15 cellular contexts compared by ENCODE assay signal in the genomic region with DNA sequence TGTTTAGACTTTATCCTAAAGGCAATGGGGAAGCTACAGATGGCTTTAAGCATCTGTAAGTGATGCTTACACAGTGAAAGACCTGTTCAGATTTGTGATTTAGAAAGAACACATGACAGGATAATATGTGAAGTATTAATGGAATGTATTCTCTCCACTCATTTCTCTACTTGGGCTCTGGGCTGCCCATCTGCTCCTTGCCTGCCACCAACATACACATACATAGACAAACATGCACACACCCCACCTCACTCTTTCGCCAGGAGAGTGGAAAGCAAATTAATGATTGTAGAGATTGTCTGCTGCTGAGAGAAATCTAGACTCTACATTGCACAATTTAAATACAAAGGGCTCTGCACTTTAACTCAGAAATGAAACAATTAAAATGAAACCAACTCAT.
DNase-seq lines count a peak whose midpoint lies in the region; ATAC-seq, FAIRE-seq and TF ChIP-seq lines count a peak whose summit lies in the region.
"Had no signal": no experiment of that assay in that cellular context is flagged by ENCODE, and none has a peak within 500 bp of the region (broad histone marks: within the 10 kb centered on the region; RNA-seq: fewer than 3 reads in every experiment).

No MANE protein-coding gene starts in this region.

- FAIRE-seq in keratinocyte (lab: Jason Lieb, UNC): peak; percentile 78

- H2AFZ ChIP-seq in keratinocyte (ENCODE audit: control insufficient read depth, low read length): no peak overlapping the region

- no peak overlapping the region for H3K4me3 Mint-ChIP-seq in Caco-2 (ENCODE audit: unreplicated experiment)
- H3K4me3 Mint-ChIP-seq: activated T-cell treated with anti-CD3 and anti-CD28 coated beads, Interleukin-2, amount 50 U/mL, for 24 hours; H9; naive thymus-derived CD4-positive, alpha-beta T cell had no signal

- H3K9ac ChIP-seq in keratinocyte (ENCODE audit: control insufficient read depth, extremely low read depth, insufficient read depth, low read length): no peak overlapping the region

- BruUV-seq in Caco-2 (replicated peaks; lab: Mats Ljungman, UMichigan): no TSS peak

- H3K4me1 ChIP-seq in Caco-2: peaks cover 61% of the 10 kb centered on the region
- peaks cover 46% of the 10 kb centered on the region for H3K4me1 ChIP-seq in keratinocyte (ENCODE audit: control insufficient read depth, extremely low read depth, insufficient read depth, low read length)
- H3K4me1 ChIP-seq: sigmoid colon had no signal

- H3K36me3 ChIP-seq in Caco-2 (ENCODE audit: control insufficient read depth, insufficient read depth, low read length) (0 out of 2 replicates have a peak, but pooled peaks cover 2% of the 10 kb centered on the region), keratinocyte (ENCODE audit: control insufficient read depth in 2 of 2, extremely low read depth in 1 of 2, insufficient read depth in 2 of 2, low read length in 2 of 2) (no peaks in the 10 kb centered on the region)

- no peak overlapping the region for H3K4me3 ChIP-seq in Caco-2 (ENCODE audit: low read depth, low read length)
- H3K4me3 ChIP-seq in keratinocyte (ENCODE audit: control insufficient read depth in 2 of 3, extremely low read depth in 1 of 3, insufficient read depth in 2 of 3, low read depth in 1 of 3, low read length in 3 of 3): peak overlapping the region in 1 of 3 experiments; percentile 7
- H3K4me3 ChIP-seq: body of pancreas, sigmoid colon had no signal

- DNase-seq in Caco-2: peak; percentile 21 to 49
- no peak for DNase-seq in keratinocyte (ENCODE audit: low read depth, low spot score)
- no peak for DNase-seq in activated CD4-positive, alpha-beta T cell treated with anti-CD3 and anti-CD28 coated beads, Interleukin-2, amount 50 U/mL, for 4 hours
- no peak for DNase-seq in caudate nucleus (lab: John Stamatoyannopoulos, UW)
- no peak for DNase-seq in GDM1 (lab: John Stamatoyannopoulos, UW)
- DNase-seq: activated T-cell treated with anti-CD3 and anti-CD28 coated beads, Interleukin-2, amount 50 U/mL, for 24 hours; body of pancreas; DND-41; H9; naive thymus-derived CD4-positive, alpha-beta T cell; NCI-H526; sigmoid colon had no signal

- H3K9me3 ChIP-seq in Caco-2 (no peaks in the 10 kb centered on the region), keratinocyte (ENCODE audit: control insufficient read depth, low read depth, low read length) (no peaks in the 10 kb centered on the region)
- H3K9me3 ChIP-seq: body of pancreas, sigmoid colon had no signal

- no peaks in the 10 kb centered on the region for H3K9me1 ChIP-seq in keratinocyte (ENCODE audit: control insufficient read depth, extremely low read depth, insufficient read depth, low read length)

- ATAC-seq in GM21619 (IDR thresholded peaks at IDR 0.05; ENCODE audit: unreplicated experiment) (peak; percentile 77), HG03571 (IDR thresholded peaks at IDR 0.05; ENCODE audit: unreplicated experiment) (peak; percentile 63), esophagus mucosa (no peak)
- ATAC-seq: body of pancreas; naive thymus-derived CD4-positive, alpha-beta T cell had no signal

- H3K27ac Mint-ChIP-seq in Caco-2 (ENCODE audit: unreplicated experiment): no peak overlapping the region
- H3K27ac Mint-ChIP-seq: activated T-cell treated with anti-CD3 and anti-CD28 coated beads, Interleukin-2, amount 50 U/mL, for 24 hours; H9; naive thymus-derived CD4-positive, alpha-beta T cell had no signal

- dilution Hi-C loops in keratinocyte (cut with MboI; ENCODE audit: extremely low pct_ligation_motif_present, low sequenced_read_pairs): no loop called here

- H3K79me2 ChIP-seq in keratinocyte (ENCODE audit: control insufficient read depth, insufficient read depth, low read length): no peaks in the 10 kb centered on the region

- H3K36me3 Mint-ChIP-seq in Caco-2 (ENCODE audit: insufficient read depth, unreplicated experiment): no peaks in the 10 kb centered on the region

- H3K27ac ChIP-seq in keratinocyte (ENCODE audit: control insufficient read depth, insufficient read depth, low read length) (peak overlapping the region; percentile 27), caudate nucleus (ENCODE audit: low read depth, low read length) (no peak overlapping the region)
- H3K27ac ChIP-seq: body of pancreas, sigmoid colon had no signal

- TF ChIP-seq CTCF in Caco-2 (IDR thresholded peaks at IDR 0.05; ENCODE audit: insufficient read depth in 1 of 2, low read depth in 1 of 2, low read length in 1 of 2, severe bottlenecking in 1 of 2, unreplicated experiment in 1 of 2) (no peak), keratinocyte (optimal IDR thresholded peaks at IDR 0.05 in 1 of 3, IDR thresholded peaks at IDR 0.05 in 1 of 3, conservative IDR thresholded peaks at IDR 0.05 in 1 of 3; ENCODE audit: extremely low read depth in 1 of 3, insufficient read depth in 2 of 3, low read length in 3 of 3) (no peak)

- no peaks in the 10 kb centered on the region for H3K9me3 Mint-ChIP-seq in Caco-2 (ENCODE audit: unreplicated experiment)
- H3K9me3 Mint-ChIP-seq: activated T-cell treated with anti-CD3 and anti-CD28 coated beads, Interleukin-2, amount 50 U/mL, for 24 hours; H9 had no signal

- H3K4me2 ChIP-seq in keratinocyte (ENCODE audit: control insufficient read depth, extremely low read depth, insufficient read depth, low read depth, low read length): peak overlapping the region; percentile 65

- H3K27me3 Mint-ChIP-seq in Caco-2 (ENCODE audit: insufficient read depth, unreplicated experiment): no peaks in the 10 kb centered on the region
- H3K27me3 Mint-ChIP-seq: activated T-cell treated with anti-CD3 and anti-CD28 coated beads, Interleukin-2, amount 50 U/mL, for 24 hours; naive thymus-derived CD4-positive, alpha-beta T cell had no signal

- H3K4me1 Mint-ChIP-seq in Caco-2 (ENCODE audit: low read depth, unreplicated experiment): peaks cover 16% of the 10 kb centered on the region

- intact Hi-C loops in Caco-2 (cut with micrococcal nuclease; ENCODE audit: unreplicated experiment): no loop called here

- POLR2A ChIA-PET in Caco-2 (lab: Charles Lee): interaction anchor here (0.6 kb wide), 1 partner anchor 60 kb away, joined by 3 read pairs; no protein-coding TSS in a partner anchor

- CTCF ChIA-PET in Caco-2 (lab: Charles Lee): no interaction called here

- no peaks in the 10 kb centered on the region for H4K20me1 ChIP-seq in keratinocyte (ENCODE audit: control insufficient read depth, extremely low read depth, insufficient read depth, low read length)

- H3K27me3 ChIP-seq in Caco-2 (replicated peaks; ENCODE audit: control insufficient read depth, insufficient read depth, low read length) (no peaks in the 10 kb centered on the region), keratinocyte (ENCODE audit: control insufficient read depth, extremely low read depth, insufficient read depth, low read length) (no peaks in the 10 kb centered on the region)
- H3K27me3 ChIP-seq: body of pancreas, sigmoid colon had no signal

Comparison
In these comparisons a context has a peak if more than half of its experiments do, and no peak if none do; other contexts are left out.
1. DNase-seq: peak in Caco-2 (2 of 2); none in keratinocyte (single experiment), activated CD4-positive, alpha-beta T cell treated with anti-CD3 and anti-CD28 coated beads, Interleukin-2, amount 50 U/mL, for 4 hours (0 of 2), caudate nucleus (0 of 61) and GDM1 (single experiment).